Comparison of ENCODE assay signal across 1 cellular context in genomic region chr2:42937171-42937875, GRCh38.
TF ChIP-seq lines count a peak whose summit lies in the region.

No MANE protein-coding gene starts in this region.

TF ChIP-seq in K562, 482 proteins besides CTCF, POLR2A, EP300 and RAD21 (continued from another document):
- TF ChIP-seq ZNF592 (IDR thresholded peaks at IDR 0.05) (peak; percentile 62), PHTF2 (CRISPR knock-in tag; IDR thresholded peaks at IDR 0.05) (no peak), E2F6 (IDR thresholded peaks at IDR 0.05; ENCODE audit: borderline replicate concordance in 1 of 2, extremely low read depth in 1 of 2, insufficient read depth in 1 of 2, insufficient read length in 1 of 2, low read depth in 1 of 2, low read length in 1 of 2, poor library complexity in 1 of 2, severe bottlenecking in 1 of 2) (peak; percentile 16 to 48), L3MBTL2 (IDR thresholded peaks at IDR 0.05) (peak; percentile 78), MGA (IDR thresholded peaks at IDR 0.05) (peak; percentile 79)
